Comparison of ENCODE assay signal across 23 cellular contexts in the genomic region with DNA sequence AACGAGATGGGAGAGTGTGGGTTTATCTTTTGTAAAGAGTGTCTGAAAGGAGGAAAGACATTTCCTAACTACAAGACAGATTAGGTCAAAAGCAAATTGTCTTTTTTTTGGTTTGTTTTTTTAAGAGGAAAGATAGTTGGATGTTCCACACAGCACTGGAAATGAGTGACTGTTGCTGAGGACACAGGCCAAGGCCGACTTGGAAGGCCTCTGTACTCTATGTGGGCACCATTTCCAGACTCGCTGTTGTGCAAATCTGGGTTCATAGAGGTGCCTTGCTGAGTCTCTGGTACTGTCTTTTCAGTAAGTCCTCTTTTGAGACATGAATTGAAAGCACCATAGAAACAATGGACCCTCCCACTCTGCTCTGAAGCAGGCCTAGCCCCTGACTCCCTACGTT.
DNase-seq lines count a peak whose midpoint lies in the region; ATAC-seq and TF ChIP-seq lines count a peak whose summit lies in the region.
"Had no signal": no experiment of that assay in that cellular context is flagged by ENCODE, and none has a peak within 500 bp of the region (broad histone marks: within the 10 kb centered on the region; RNA-seq: fewer than 3 reads in every experiment).

No MANE protein-coding gene starts in this region.

- H2AFZ ChIP-seq in GM23338 = peak overlapping the region; percentile 47; the same call in 1 of the 2 replicates

- H3K9me3 ChIP-seq in endodermal cell (ENCODE audit: control insufficient read depth, low read length) (peaks cover 74% of the 10 kb centered on the region), right lobe of liver (no peaks in the 10 kb centered on the region)

- no peak overlapping the region for H3K4me3 Mint-ChIP-seq in GM23338
- H3K4me3 Mint-ChIP-seq in endodermal cell = no peak overlapping the region
- no peak overlapping the region for H3K4me3 Mint-ChIP-seq in stimulated activated naive CD8-positive, alpha-beta T cell treated with anti-CD3 and anti-CD28 coated beads, Interleukin-15, amount 100 ng/mL, for 72 hours
- H3K4me3 Mint-ChIP-seq: CD8-positive, alpha-beta T cell; H9; HFFc6 had no signal

- H3K36me3 ChIP-seq in GM23338 (ENCODE audit: insufficient read depth) (no peaks in the 10 kb centered on the region; the same call in 1 of the 2 replicates), endodermal cell (ENCODE audit: control insufficient read depth, insufficient read depth, low read length) (no peaks in the 10 kb centered on the region), right lobe of liver (no peaks in the 10 kb centered on the region)
- H3K36me3 ChIP-seq: BLaER1, SJCRH30 had no signal

- H3K4me1 Mint-ChIP-seq in GM23338 = no peaks in the 10 kb centered on the region
- no peaks in the 10 kb centered on the region for H3K4me1 Mint-ChIP-seq in endodermal cell
- H3K4me1 Mint-ChIP-seq in stimulated activated naive CD8-positive, alpha-beta T cell treated with anti-CD3 and anti-CD28 coated beads, Interleukin-15, amount 100 ng/mL, for 72 hours = no peaks in the 10 kb centered on the region
- H3K4me1 Mint-ChIP-seq: H9 had no signal

- no peak overlapping the region for H3K27ac ChIP-seq in GM23338 (ENCODE audit: low read depth)
- H3K27ac ChIP-seq in endodermal cell (ENCODE audit: low read depth, low read length) = no peak overlapping the region
- H3K27ac ChIP-seq in right lobe of liver = no peak overlapping the region
- H3K27ac ChIP-seq: 22Rv1, BLaER1, SJCRH30 had no signal

- no peaks in the 10 kb centered on the region for H3K79me2 ChIP-seq in GM23338 (replicated peaks; ENCODE audit: insufficient read depth)

- TF ChIP-seq POLR2A in right lobe of liver (IDR thresholded peaks at IDR 0.05) = no peak

- TF ChIP-seq CTCF in GM23338 (conservative IDR thresholded peaks at IDR 0.05; ENCODE audit: low read depth in 2 of 2) (no peak), endodermal cell (conservative IDR thresholded peaks at IDR 0.05) (no peak), right lobe of liver (IDR thresholded peaks at IDR 0.05) (no peak), omental fat pad (IDR thresholded peaks at IDR 0.05) (no peak)

- H3F3A ChIP-seq in GM23338 (replicated peaks; ENCODE audit: low read depth) = no peaks in the 10 kb centered on the region

- ATAC-seq in GM23338 (no peak), right lobe of liver (peak in 3 of 4 donors; percentile 52 to 67 (median 61)), omental fat pad (ENCODE audit: low FRiP score) (peak; percentile 70), GM19397 (IDR thresholded peaks at IDR 0.05; ENCODE audit: unreplicated experiment) (no peak)
- no peak for ATAC-seq in stimulated activated naive CD8-positive, alpha-beta T cell treated with anti-CD3 and anti-CD28 coated beads, Interleukin-15, amount 100 ng/mL, for 72 hours
- ATAC-seq: CD8-positive, alpha-beta T cell; GM12878; Panc1 had no signal

- no peaks in the 10 kb centered on the region for H4K20me1 ChIP-seq in GM23338 (replicated peaks; ENCODE audit: insufficient read depth)
- H4K20me1 ChIP-seq: BLaER1 had no signal

- no peaks in the 10 kb centered on the region for H3K27me3 ChIP-seq in GM23338 (ENCODE audit: insufficient read depth)
- no peaks in the 10 kb centered on the region for H3K27me3 ChIP-seq in endodermal cell (ENCODE audit: control insufficient read depth, insufficient read depth, low read length, poor library complexity, severe bottlenecking)
- no peaks in the 10 kb centered on the region for H3K27me3 ChIP-seq in right lobe of liver
- H3K27me3 ChIP-seq: BLaER1, SJCRH30 had no signal

- DNase-seq in GM23338 (ENCODE audit: low spot score) = no peak
- no peak for DNase-seq in endodermal cell
- DNase-seq in right lobe of liver = peak in 1 of 3 donors; percentile 65
- no peak for DNase-seq in omental fat pad (ENCODE audit: low spot score)
- no peak for DNase-seq in NCI-H2171 (lab: John Stamatoyannopoulos, UW)
- DNase-seq in CD1c-positive myeloid dendritic cell (ENCODE audit: extremely low spot score) = no peak
- no peak for DNase-seq in stimulated activated naive CD8-positive, alpha-beta T cell treated with anti-CD3 and anti-CD28 coated beads, Interleukin-15, amount 100 ng/mL, for 72 hours
- DNase-seq: ACHN; CD8-positive, alpha-beta T cell; DND-41; H9; HFFc6; Kasumi-1; NCI-H1417 treated with DMSO at 0.1 percent for 48 hours; NCI-H187; NCI-H510A; NCI-H748 treated with DMSO at 0.1 percent for 48 hours; SJCRH30 had no signal

- no peak overlapping the region for H3K4me2 ChIP-seq in GM23338
- H3K4me2 ChIP-seq: BLaER1 had no signal

- H3K4me1 ChIP-seq in GM23338 (ENCODE audit: insufficient read depth) (no peaks in the 10 kb centered on the region), endodermal cell (ENCODE audit: control insufficient read depth, insufficient read depth, low read length) (no peaks in the 10 kb centered on the region), right lobe of liver (no peaks in the 10 kb centered on the region)

- 64 to 78% methylated on average over 4 of the region's 4 CpGs for WGBS in endodermal cell (ENCODE audit: insufficient coverage in 1 of 2, insufficient read length in 1 of 2), 2 experiments
- 35% methylated on average over 4 of the region's 4 CpGs for WGBS in right lobe of liver (ENCODE audit: insufficient coverage, low coverage, low lambda C conversion rate, missing lambda C conversion rate)

- intact Hi-C loops in right lobe of liver (cut with DNase I) = no loop called here

- H3K27me3 Mint-ChIP-seq in GM23338 (ENCODE audit: insufficient read depth, low read depth, poor library complexity) (peaks cover 2% of the 10 kb centered on the region), endodermal cell (ENCODE audit: insufficient read depth) (peaks cover 2% of the 10 kb centered on the region)
- no peaks in the 10 kb centered on the region for H3K27me3 Mint-ChIP-seq in stimulated activated naive CD8-positive, alpha-beta T cell treated with anti-CD3 and anti-CD28 coated beads, Interleukin-15, amount 100 ng/mL, for 72 hours

- H3K27ac Mint-ChIP-seq in GM23338 = no peak overlapping the region
- no peak overlapping the region for H3K27ac Mint-ChIP-seq in endodermal cell
- H3K27ac Mint-ChIP-seq in stimulated activated naive CD8-positive, alpha-beta T cell treated with anti-CD3 and anti-CD28 coated beads, Interleukin-15, amount 100 ng/mL, for 72 hours = no peak overlapping the region
- H3K27ac Mint-ChIP-seq: CD8-positive, alpha-beta T cell; H9; HFFc6 had no signal

- H3K9me3 Mint-ChIP-seq in GM23338 = peaks cover 15% of the 10 kb centered on the region
- peaks cover 55% of the 10 kb centered on the region for H3K9me3 Mint-ChIP-seq in endodermal cell
- H3K9me3 Mint-ChIP-seq in stimulated activated naive CD8-positive, alpha-beta T cell treated with anti-CD3 and anti-CD28 coated beads, Interleukin-15, amount 100 ng/mL, for 72 hours = peaks cover 9 to 18% of the 10 kb centered on the region in 2 donors
- H3K9me3 Mint-ChIP-seq: HFFc6 had no signal

- H3K9me2 ChIP-seq in GM23338 (ENCODE audit: insufficient read depth) = peaks cover 14% of the 10 kb centered on the region; the same call in 1 of the 2 replicates

- H3K4me3 ChIP-seq in GM23338 (no peak overlapping the region), endodermal cell (ENCODE audit: low read length) (peak overlapping the region; percentile 68), right lobe of liver (no peak overlapping the region)
- H3K4me3 ChIP-seq: BLaER1, GM12878, SJCRH30 had no signal

- H3K36me3 Mint-ChIP-seq in GM23338 (ENCODE audit: low read depth) = peaks cover 3% of the 10 kb centered on the region; the same call in 2 of the 3 replicates
- H3K36me3 Mint-ChIP-seq in endodermal cell (ENCODE audit: low read depth) = peaks cover 15% of the 10 kb centered on the region
- H3K36me3 Mint-ChIP-seq: CD8-positive, alpha-beta T cell had no signal

- H3K9ac ChIP-seq in endodermal cell (ENCODE audit: extremely low read depth, low read length, poor library complexity, severe bottlenecking) = no peak overlapping the region
- H3K9ac ChIP-seq: BLaER1 had no signal

Comparison
In these comparisons a context has a peak if more than half of its experiments do, and no peak if none do; other contexts are left out.
1. ATAC-seq: peak in right lobe of liver (3 of 4) and omental fat pad (single experiment); none in GM23338 (single experiment), GM19397 (single experiment) and stimulated activated naive CD8-positive, alpha-beta T cell treated with anti-CD3 and anti-CD28 coated beads, Interleukin-15, amount 100 ng/mL, for 72 hours (single experiment).